ENCODE assay signal across 39 cellular contexts in genomic region chr12:122135437-122136031, GRCh38. TPM values are rescaled to one million over a fixed set of nuclear protein-coding genes. Genes with fewer than 3 reads are reported as not detected.
"Had no signal": no experiment of that assay in that cellular context is flagged by ENCODE, and none has a peak within 500 bp of the region (broad histone marks: within the 10 kb centered on the region; RNA-seq: fewer than 3 reads in every experiment).

No MANE protein-coding gene starts in this region.

- H3K9me3 Mint-ChIP-seq: activated CD4-positive, alpha-beta T cell treated with anti-CD3 and anti-CD28 coated beads, Interleukin-2, amount 10 ng/mL, durations not matched to agents 24 days and 14 days; activated CD8-positive, alpha-beta T cell treated with anti-CD3 and anti-CD28 coated beads for 36 hours; activated naive CD4-positive, alpha-beta T cell treated with anti-CD3 and anti-CD28 coated beads for 36 hours; nephron; stimulated activated effector memory CD8-positive, alpha-beta T cell treated with anti-CD3 and anti-CD28 coated beads, Interleukin-12 subunit alpha, Interleukin-12 subunit beta, amount 100 ng/mL, for 72 hours; T-helper 1 cell treated with Interleukin-12 subunit alpha and Interleukin-12 subunit beta and Interleukin-4 antibody, amounts not matched to agents 30 μg/mL and 1 μg/mL, for 36 hours had no signal

- H3K9me3 ChIP-seq: adrenal gland, body of pancreas, heart right ventricle, left ventricle myocardium inferior, mucosa of descending colon, neutrophil, ovary, sigmoid colon, SK-N-SH, suprapubic skin, tibial artery, upper lobe of right lung had no signal

- H3K9ac ChIP-seq: SK-N-SH had no signal

- H3K27ac Mint-ChIP-seq: activated CD4-positive, alpha-beta T cell treated with anti-CD3 and anti-CD28 coated beads, Interleukin-2, amount 10 ng/mL, durations not matched to agents 24 days and 14 days; activated CD8-positive, alpha-beta T cell treated with anti-CD3 and anti-CD28 coated beads for 36 hours; activated naive CD4-positive, alpha-beta T cell treated with anti-CD3 and anti-CD28 coated beads for 36 hours; nephron; progenitor cell of endocrine pancreas; stimulated activated effector memory CD8-positive, alpha-beta T cell treated with anti-CD3 and anti-CD28 coated beads, Interleukin-12 subunit alpha, Interleukin-12 subunit beta, amount 100 ng/mL, for 72 hours; T-helper 1 cell treated with Interleukin-12 subunit alpha and Interleukin-12 subunit beta and Interleukin-4 antibody, amounts not matched to agents 30 μg/mL and 1 μg/mL, for 36 hours had no signal

- H3K27ac ChIP-seq: adrenal gland, body of pancreas, coronary artery, heart right ventricle, left ventricle myocardium inferior, neutrophil, ovary, sigmoid colon, suprapubic skin, tibial artery, upper lobe of right lung, WERI-Rb-1 had no signal

- ATAC-seq: activated CD4-positive, CD25-positive, alpha-beta regulatory T cell treated with anti-CD3 and anti-CD28 coated beads, Interleukin-2, amount 50 U/mL, for 24 hours; activated CD8-positive, alpha-beta T cell treated with anti-CD3 and anti-CD28 coated beads for 36 hours; body of pancreas; heart right ventricle; mucosa of descending colon; stimulated activated effector memory CD8-positive, alpha-beta T cell treated with anti-CD3 and anti-CD28 coated beads, Interleukin-12 subunit alpha, Interleukin-12 subunit beta, amount 100 ng/mL, for 72 hours; upper lobe of right lung had no signal

- H3K4me3 Mint-ChIP-seq: activated CD4-positive, alpha-beta T cell treated with anti-CD3 and anti-CD28 coated beads, Interleukin-2, amount 10 ng/mL, durations not matched to agents 24 days and 14 days; activated CD8-positive, alpha-beta T cell treated with anti-CD3 and anti-CD28 coated beads for 36 hours; activated naive CD4-positive, alpha-beta T cell treated with anti-CD3 and anti-CD28 coated beads for 36 hours; nephron; stimulated activated effector memory CD8-positive, alpha-beta T cell treated with anti-CD3 and anti-CD28 coated beads, Interleukin-12 subunit alpha, Interleukin-12 subunit beta, amount 100 ng/mL, for 72 hours; T-helper 1 cell treated with Interleukin-12 subunit alpha and Interleukin-12 subunit beta and Interleukin-4 antibody, amounts not matched to agents 30 μg/mL and 1 μg/mL, for 36 hours had no signal

- H3K27me3 ChIP-seq: adrenal gland, body of pancreas, dorsolateral prefrontal cortex, heart right ventricle, neutrophil, ovary, sigmoid colon, suprapubic skin, tibial artery, upper lobe of right lung had no signal

- DNase-seq: activated CD4-positive, alpha-beta T cell treated with anti-CD3 and anti-CD28 coated beads, Interleukin-2, amount 10 ng/mL, durations not matched to agents 24 days and 14 days; activated CD8-positive, alpha-beta T cell treated with anti-CD3 and anti-CD28 coated beads for 36 hours; activated effector memory CD4-positive, alpha-beta T cell treated with Interleukin-2 at 50 U/mL for 16 hours; activated naive CD4-positive, alpha-beta T cell treated with anti-CD3 and anti-CD28 coated beads for 36 hours; activated T-cell treated with anti-CD3 and anti-CD28 coated beads for 4 hours; adrenal gland; aorta; body of pancreas; cerebellar nuclear complex; dorsolateral prefrontal cortex; effector memory CD4-positive, alpha-beta T cell; heart right ventricle; left ventricle myocardium inferior; mucosa of descending colon; ovary; sigmoid colon; SK-N-SH; small intestine; stimulated activated CD4-positive, alpha-beta T cell treated with anti-CD3 and anti-CD28 coated beads, Interleukin-4, amount 100 ng/mL, for 24 hours; SW 1271; T1000; tibial artery; upper lobe of right lung; WERI-Rb-1 had no signal

- FAIRE-seq: endothelial cell of umbilical vein, small intestine had no signal

- H3K4me3 ChIP-seq: adrenal gland, body of pancreas, coronary artery, dorsolateral prefrontal cortex, heart right ventricle, left ventricle myocardium inferior, lung, mucosa of descending colon, ovary, sigmoid colon, suprapubic skin, tibial artery, upper lobe of right lung had no signal

- H3K4me1 Mint-ChIP-seq: activated CD4-positive, alpha-beta T cell treated with anti-CD3 and anti-CD28 coated beads, Interleukin-2, amount 10 ng/mL, durations not matched to agents 24 days and 14 days; nephron; stimulated activated effector memory CD8-positive, alpha-beta T cell treated with anti-CD3 and anti-CD28 coated beads, Interleukin-12 subunit alpha, Interleukin-12 subunit beta, amount 100 ng/mL, for 72 hours had no signal

- H3K4me2 ChIP-seq: SK-N-SH had no signal

- H3K27me3 Mint-ChIP-seq: activated CD4-positive, alpha-beta T cell treated with anti-CD3 and anti-CD28 coated beads, Interleukin-2, amount 10 ng/mL, durations not matched to agents 24 days and 14 days; activated CD8-positive, alpha-beta T cell treated with anti-CD3 and anti-CD28 coated beads for 36 hours; progenitor cell of endocrine pancreas had no signal

- H3K36me3 ChIP-seq: ovary, WERI-Rb-1 had no signal

- H3K4me1 ChIP-seq: heart right ventricle, left ventricle myocardium inferior, sigmoid colon, tibial artery, upper lobe of right lung had no signal

RNA-seq across cellular contexts. Expression of gene IL31, which starts 38.5 kb away (rescaled TPM):
- total RNA-seq: activated CD8-positive, alpha-beta T cell treated with anti-CD3 and anti-CD28 coated beads for 36 hours; activated naive CD4-positive, alpha-beta T cell treated with anti-CD3 and anti-CD28 coated beads for 36 hours; adrenal gland; aorta; body of pancreas; dorsolateral prefrontal cortex; endothelial cell of umbilical vein; fibroblast of lung; fibroblast of villous mesenchyme; heart right ventricle; left ventricle myocardium inferior; lung; mesenteric fat pad; mucosa of descending colon; ovary; progenitor cell of endocrine pancreas; renal cortical epithelial cell; sigmoid colon; suprapubic skin; upper lobe of right lung had no signal
- polyA plus RNA-seq: adrenal gland, aorta, endothelial cell of umbilical vein, esophagus, fibroblast of lung, heart right ventricle, lung, ovary, sigmoid colon, SK-N-SH, small intestine had no signal

RNA-seq across cellular contexts. Expression of gene LRRC43, which starts 47.4 kb away (rescaled TPM):
- total RNA-seq: activated CD8-positive, alpha-beta T cell treated with anti-CD3 and anti-CD28 coated beads for 36 hours; aorta; upper lobe of right lung had no signal
- polyA plus RNA-seq: aorta had no signal
